ENCODE assay signal across 8 cellular contexts in the genomic region with DNA sequence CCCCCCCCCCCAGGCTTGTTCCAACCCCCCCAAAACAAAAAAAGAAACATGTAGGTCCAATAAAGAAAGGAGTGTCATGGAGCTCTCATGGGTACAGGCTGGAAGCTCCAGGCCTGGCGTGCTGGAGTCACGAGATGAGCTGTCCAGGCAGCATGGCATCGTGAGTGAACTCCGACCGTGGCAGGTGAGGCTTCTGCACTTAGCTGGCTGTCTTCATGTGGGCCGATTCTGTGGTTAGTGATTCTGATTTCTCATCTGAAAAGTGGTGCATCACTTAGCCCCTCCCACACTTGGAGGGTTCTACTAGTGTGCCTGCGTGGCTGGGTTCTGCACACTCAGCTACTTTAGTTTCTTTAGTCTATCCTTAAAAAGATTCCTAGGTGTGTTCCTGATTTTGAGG.
A peak's percentile ranks its signal among the peaks of the same experiment; 100 is the strongest.
DNase-seq lines count a peak whose midpoint lies in the region; ATAC-seq and TF ChIP-seq lines count a peak whose summit lies in the region.

No MANE protein-coding gene starts in this region.

- H3K4me1 ChIP-seq in vagina: peaks cover 31% of the 10 kb centered on the region

- ATAC-seq in GM18867 (IDR thresholded peaks at IDR 0.05; ENCODE audit: unreplicated experiment) (peak; percentile 50), HG03432 (IDR thresholded peaks at IDR 0.05; ENCODE audit: unreplicated experiment) (peak; percentile 49)

- no peaks in the 10 kb centered on the region for H3K36me3 ChIP-seq in vagina

- TF ChIP-seq CTCF in vagina (IDR thresholded peaks at IDR 0.05): no peak

- no peaks in the 10 kb centered on the region for H3K27me3 ChIP-seq in vagina

- H3K4me3 ChIP-seq in vagina: no peak overlapping the region

- no peak for TF ChIP-seq POLR2A in vagina (IDR thresholded peaks at IDR 0.05)

- peak; percentile 25 for DNase-seq in activated T-cell treated with anti-CD3 and anti-CD28 coated beads for 1 hour (ENCODE audit: low read depth)
- peak; percentile 81 for DNase-seq in stimulated activated CD4-positive, alpha-beta T cell treated with anti-CD3 and anti-CD28 coated beads, Interleukin-15, amount 100 ng/mL, for 24 hours
- DNase-seq in dermis blood vessel endothelial cell: no peak
- no peak for DNase-seq in vagina (ENCODE audit: extremely low spot score in 2 of 2)
- DNase-seq in NCI-H1436 (lab: John Stamatoyannopoulos, UW): no peak
- no peak for DNase-seq in DMS153 treated with DMSO at 0.1 percent for 48 hours (lab: John Stamatoyannopoulos, UW; ENCODE audit: unreplicated experiment)

- H3K27ac ChIP-seq in vagina: no peak overlapping the region

- intact Hi-C loops in vagina (cut with DNase I): no loop called here

- H3K9me3 ChIP-seq in vagina: no peaks in the 10 kb centered on the region

Comparison
In these comparisons a context has a peak if more than half of its experiments do, and no peak if none do; other contexts are left out.
1. DNase-seq: peak in activated T-cell treated with anti-CD3 and anti-CD28 coated beads for 1 hour (single experiment) and stimulated activated CD4-positive, alpha-beta T cell treated with anti-CD3 and anti-CD28 coated beads, Interleukin-15, amount 100 ng/mL, for 24 hours (single experiment); none in dermis blood vessel endothelial cell (single experiment), vagina (0 of 2), NCI-H1436 (single experiment) and DMS153 treated with DMSO at 0.1 percent for 48 hours (single experiment).